1 cellular context compared by ENCODE assay signal in the genomic region with DNA sequence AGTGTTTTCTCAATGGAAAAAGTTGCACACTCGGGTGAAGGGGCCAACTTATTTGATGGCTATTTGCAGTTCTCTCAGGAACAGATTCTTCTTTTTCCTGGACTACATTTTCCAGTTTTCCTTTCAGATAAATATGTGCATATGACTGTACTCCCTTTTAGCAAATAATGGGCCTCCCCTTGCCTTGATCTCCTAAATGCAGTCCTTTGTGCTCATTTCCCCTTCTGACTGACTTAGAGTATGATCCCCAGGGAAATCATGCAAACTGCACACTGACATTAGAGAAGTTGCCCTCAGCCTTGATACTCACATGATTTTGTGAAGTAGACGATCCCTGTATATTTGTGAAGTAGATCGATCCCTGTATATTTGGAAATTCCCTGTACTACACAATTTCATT.
TF ChIP-seq lines count a peak whose summit lies in the region.

No MANE protein-coding gene starts in this region.

TF ChIP-seq in HepG2, 621 proteins besides CTCF, POLR2A, EP300 and RAD21 (continued from another document):
- TF ChIP-seq, protein P1, sequence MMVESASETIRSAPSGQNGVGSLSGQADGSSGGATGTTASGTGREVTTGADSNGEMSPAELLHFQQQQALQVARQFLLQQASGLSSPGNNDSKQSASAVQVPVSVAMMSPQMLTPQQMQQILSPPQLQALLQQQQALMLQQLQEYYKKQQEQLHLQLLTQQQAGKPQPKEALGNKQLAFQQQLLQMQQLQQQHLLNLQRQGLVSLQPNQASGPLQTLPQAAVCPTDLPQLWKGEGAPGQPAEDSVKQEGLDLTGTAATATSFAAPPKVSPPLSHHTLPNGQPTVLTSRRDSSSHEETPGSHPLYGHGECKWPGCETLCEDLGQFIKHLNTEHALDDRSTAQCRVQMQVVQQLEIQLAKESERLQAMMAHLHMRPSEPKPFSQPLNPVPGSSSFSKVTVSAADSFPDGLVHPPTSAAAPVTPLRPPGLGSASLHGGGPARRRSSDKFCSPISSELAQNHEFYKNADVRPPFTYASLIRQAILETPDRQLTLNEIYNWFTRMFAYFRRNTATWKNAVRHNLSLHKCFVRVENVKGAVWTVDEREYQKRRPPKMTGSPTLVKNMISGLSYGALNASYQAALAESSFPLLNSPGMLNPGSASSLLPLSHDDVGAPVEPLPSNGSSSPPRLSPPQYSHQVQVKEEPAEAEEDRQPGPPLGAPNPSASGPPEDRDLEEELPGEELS (CRISPR knock-in tag; IDR thresholded peaks at IDR 0.05), result no peak
- TF ChIP-seq ZNF558 (CRISPR knock-in tag; IDR thresholded peaks at IDR 0.05; ENCODE audit: borderline replicate concordance) (no peak), CEBPG (CRISPR knock-in tag; IDR thresholded peaks at IDR 0.05) (no peak), BCL6 (CRISPR knock-in tag; IDR thresholded peaks at IDR 0.05) (peak; percentile 62; the same call in 1 of the 2 replicates)
